Comparison of ENCODE assay signal across 6 cellular contexts in the genomic region with DNA sequence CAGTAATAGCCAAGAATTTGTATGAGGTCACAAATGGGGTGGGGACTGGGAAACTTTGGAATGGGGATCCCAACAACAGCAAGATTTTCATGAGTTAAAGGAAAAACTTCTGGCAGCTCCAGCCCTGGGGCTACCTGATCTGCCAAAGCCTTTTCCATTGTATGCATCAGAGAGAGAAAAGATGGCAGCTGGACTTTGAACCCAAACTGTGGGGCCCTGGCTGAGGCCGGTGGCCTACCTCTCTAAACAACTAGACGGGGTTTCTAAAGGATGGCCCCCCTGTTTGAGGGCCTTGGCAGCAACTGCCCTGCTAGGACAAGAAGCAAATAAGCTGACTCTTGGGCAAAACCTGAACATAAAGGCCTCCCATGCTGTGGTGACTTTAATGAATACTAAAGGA. TPM values are rescaled to one million over a fixed set of nuclear protein-coding genes. Genes with fewer than 3 reads are reported as not detected.
"Had no signal": no experiment of that assay in that cellular context is flagged by ENCODE, and none has a peak within 500 bp of the region (broad histone marks: within the 10 kb centered on the region; RNA-seq: fewer than 3 reads in every experiment).

No MANE protein-coding gene starts in this region.

RNA-seq across cellular contexts. Expression of gene DAPL1, which starts 52.4 kb away (rescaled TPM):
- total RNA-seq: stomach, thoracic aorta, transverse colon, upper lobe of right lung, urinary bladder, uterus had no signal
